Comparison of ENCODE assay signal across 25 cellular contexts in the genomic region with DNA sequence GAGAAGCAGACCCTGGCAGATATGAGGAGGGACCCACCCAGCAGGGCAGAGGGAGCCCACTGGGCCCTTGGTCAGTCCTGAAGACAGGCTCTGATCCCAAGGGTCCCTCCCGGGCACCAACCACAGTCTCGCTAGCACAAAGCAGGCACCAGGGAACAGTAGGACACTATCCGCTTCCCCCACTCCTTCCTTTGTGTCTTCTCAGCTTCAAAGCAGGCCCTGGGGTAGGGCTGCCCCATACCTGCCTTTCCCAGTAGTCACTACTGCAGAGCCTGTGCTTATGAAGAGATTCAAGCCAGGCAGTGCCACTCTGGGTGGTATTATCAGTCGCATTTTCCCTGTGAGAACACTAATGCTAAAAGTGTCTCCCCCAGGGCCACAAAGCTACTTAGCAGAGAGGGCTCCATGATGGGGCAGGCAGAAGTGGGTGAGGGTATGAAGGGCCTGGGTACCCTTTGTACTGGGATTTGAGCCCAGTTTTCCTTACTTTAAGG. TPM values are rescaled to one million over a fixed set of nuclear protein-coding genes. Genes with fewer than 3 reads are reported as not detected.
A peak's percentile ranks its signal among the peaks of the same experiment; 100 is the strongest.
DNase-seq lines count a peak whose midpoint lies in the region; ATAC-seq, FAIRE-seq and TF ChIP-seq lines count a peak whose summit lies in the region.
"Had no signal": no experiment of that assay in that cellular context is flagged by ENCODE, and none has a peak within 500 bp of the region (broad histone marks: within the 10 kb centered on the region; RNA-seq: fewer than 3 reads in every experiment).

No MANE protein-coding gene starts in this region.

- no peak for FAIRE-seq in urothelium cell line (lab: Jason Lieb, UNC)
- FAIRE-seq: A549, D721Med, GM12878, GM19239 had no signal

- no peak overlapping the region for H3K9ac ChIP-seq in BLaER1 treated with 17β-estradiol and CSF1 and Interleukin-3, amounts not matched to agents 10 nM and 100 nM

- H3K4me1 Mint-ChIP-seq in osteocyte (ENCODE audit: unreplicated experiment) = peaks cover under 1% of the 10 kb centered on the region
- peaks cover 8% of the 10 kb centered on the region for H3K4me1 Mint-ChIP-seq in progenitor cell of endocrine pancreas (ENCODE audit: low read depth)
- H3K4me1 Mint-ChIP-seq: CD8-positive, alpha-beta memory T cell; GM23338; H9 had no signal

- intact Hi-C loops in cardiac septum (cut with DNase I) (no loop called here), heart right ventricle (cut with DNase I) (no loop called here)

- H3K4me3 Mint-ChIP-seq in osteocyte (ENCODE audit: unreplicated experiment) (no peak overlapping the region), progenitor cell of endocrine pancreas (ENCODE audit: low read depth) (no peak overlapping the region)
- H3K4me3 Mint-ChIP-seq: CD4-positive, alpha-beta T cell; CD8-positive, alpha-beta memory T cell; GM23338; H9 had no signal

- H3K9me3 Mint-ChIP-seq in osteocyte (ENCODE audit: unreplicated experiment) = no peaks in the 10 kb centered on the region
- H3K9me3 Mint-ChIP-seq in progenitor cell of endocrine pancreas (ENCODE audit: low read depth) = no peaks in the 10 kb centered on the region
- H3K9me3 Mint-ChIP-seq: CD4-positive, alpha-beta T cell; GM23338; H9 had no signal

- H3K4me2 ChIP-seq in BLaER1 treated with 17β-estradiol and CSF1 and Interleukin-3, amounts not matched to agents 10 nM and 100 nM = peak overlapping the region in 8 of 11 experiments; percentile 7 to 52 (median 22); a peak in 7 of 22 replicates
- H3K4me2 ChIP-seq: A549, GM23338 had no signal

- H3K36me3 Mint-ChIP-seq in osteocyte (ENCODE audit: unreplicated experiment) = no peaks in the 10 kb centered on the region
- H3K36me3 Mint-ChIP-seq in progenitor cell of endocrine pancreas (ENCODE audit: insufficient read depth) = no peaks in the 10 kb centered on the region
- H3K36me3 Mint-ChIP-seq: CD8-positive, alpha-beta memory T cell had no signal

- DNase-seq in cardiac septum (ENCODE audit: low spot score) (peak; percentile 60), heart right ventricle (no peak), islet precursor cell (peak; percentile 33), osteocyte (ENCODE audit: extremely low spot score, unreplicated experiment) (peak; percentile 75), urothelium cell line (ENCODE audit: low spot score) (no peak), progenitor cell of endocrine pancreas (ENCODE audit: low spot score, unreplicated experiment) (no peak)
- DNase-seq: 8988T; ACHN; AML-193; BE2C; CD4-positive, alpha-beta T cell; CD8-positive, alpha-beta memory T cell; DMS 273 treated with DMSO at 0.1 percent for 48 hours; DMS79; EL; GDM1; H9 had no signal

- no peaks in the 10 kb centered on the region for H3K9me3 ChIP-seq in heart right ventricle
- no peaks in the 10 kb centered on the region for H3K9me3 ChIP-seq in BLaER1 treated with 17β-estradiol and CSF1 and Interleukin-3, amounts not matched to agents 10 nM and 100 nM (replicated peaks in 1 of 11)
- H3K9me3 ChIP-seq: A549, BE2C had no signal

- H3K27ac ChIP-seq in heart right ventricle = no peak overlapping the region
- no peak overlapping the region for H3K27ac ChIP-seq in BLaER1 treated with 17β-estradiol and CSF1 and Interleukin-3, amounts not matched to agents 10 nM and 100 nM
- H3K27ac ChIP-seq: A549, C4-2B had no signal

- peaks cover 0 to 52% (median 0%) of the 10 kb centered on the region in 9 donors for H3K36me3 ChIP-seq in heart right ventricle
- no peaks in the 10 kb centered on the region for H3K36me3 ChIP-seq in BLaER1 treated with 17β-estradiol and CSF1 and Interleukin-3, amounts not matched to agents 10 nM and 100 nM
- H3K36me3 ChIP-seq: BE2C had no signal

- WGBS in heart right ventricle, 2 donors = 88 to 95% methylated on average over 4 of the region's 4 CpGs

- no peak for TF ChIP-seq CTCF in heart right ventricle (IDR thresholded peaks at IDR 0.05)
- TF ChIP-seq CTCF in osteocyte (IDR thresholded peaks at IDR 0.05) = no peak
- TF ChIP-seq CTCF in progenitor cell of endocrine pancreas (IDR thresholded peaks at IDR 0.05; ENCODE audit: unreplicated experiment) = no peak

- no peaks in the 10 kb centered on the region for H3K27me3 Mint-ChIP-seq in osteocyte (ENCODE audit: unreplicated experiment)
- no peaks in the 10 kb centered on the region for H3K27me3 Mint-ChIP-seq in progenitor cell of endocrine pancreas
- H3K27me3 Mint-ChIP-seq: CD4-positive, alpha-beta T cell had no signal

- ATAC-seq in heart right ventricle = no peak
- ATAC-seq: A549, GM23338, HCT116 had no signal

- H3K27ac Mint-ChIP-seq in osteocyte (ENCODE audit: unreplicated experiment) = no peak overlapping the region
- H3K27ac Mint-ChIP-seq in progenitor cell of endocrine pancreas = no peak overlapping the region
- H3K27ac Mint-ChIP-seq: CD4-positive, alpha-beta T cell; CD8-positive, alpha-beta memory T cell; GM23338; H9 had no signal

- H3K4me3 ChIP-seq in heart right ventricle = no peak overlapping the region
- no peak overlapping the region for H3K4me3 ChIP-seq in BLaER1 treated with 17β-estradiol and CSF1 and Interleukin-3, amounts not matched to agents 10 nM and 100 nM
- H3K4me3 ChIP-seq: A549, GM12878, GM23338 had no signal

- no peaks in the 10 kb centered on the region for H4K20me1 ChIP-seq in BLaER1 treated with 17β-estradiol and CSF1 and Interleukin-3, amounts not matched to agents 10 nM and 100 nM

- H3K4me1 ChIP-seq in heart right ventricle = peaks cover 0 to 3% (median 0%) of the 10 kb centered on the region in 9 donors
- H3K4me1 ChIP-seq in BLaER1 treated with 17β-estradiol and CSF1 and Interleukin-3, amounts not matched to agents 10 nM and 100 nM = peaks cover 0 to 13% (median 9%) of the 10 kb centered on the region in 10 experiments; a peak in 12 of 20 replicates
- H3K4me1 ChIP-seq: A549, BE2C had no signal

- H3K27me3 ChIP-seq in heart right ventricle = no peaks in the 10 kb centered on the region
- H3K27me3 ChIP-seq in BLaER1 treated with 17β-estradiol and CSF1 and Interleukin-3, amounts not matched to agents 10 nM and 100 nM = no peaks in the 10 kb centered on the region
- H3K27me3 ChIP-seq: BE2C had no signal

RNA-seq across cellular contexts. Expression of a gene that starts 32.7 kb away (rescaled TPM):
- total RNA-seq in cardiac septum (27.6 TPM), heart right ventricle (10 to 100 TPM; 24.0 to 42.1 (median 27.0) TPM), osteocyte (84.7 and 91.7 TPM in 2 replicates), progenitor cell of endocrine pancreas (38.2 and 49.1 TPM in 2 replicates)
- polyA plus RNA-seq in heart right ventricle = 10 to 100 TPM; 12.1 to 46.2 TPM

RNA-seq across cellular contexts. Expression of a gene that starts 57.3 kb away (rescaled TPM):
- 42.4 TPM for total RNA-seq in cardiac septum
- total RNA-seq in heart right ventricle = 10 to 100 TPM; 39.2 to 73.8 (median 47.4) TPM
- 10 to 100 TPM in 1 of 2 donors, 1 to 10 TPM in 1; 7.0 to 14.2 TPM for polyA plus RNA-seq in heart right ventricle
- total RNA-seq in osteocyte = 7.8 and 11.3 TPM in 2 replicates
- 10.5 and 12.9 TPM in 2 replicates for total RNA-seq in progenitor cell of endocrine pancreas
- total RNA-seq: CD4-positive, alpha-beta T cell; GM12878 had no signal

Comparison
In these comparisons a context has a peak if more than half of its experiments do, and no peak if none do; other contexts are left out.
1. DNase-seq: peak in cardiac septum (single experiment), islet precursor cell (single experiment) and osteocyte (single experiment); none in heart right ventricle (0 of 2), urothelium cell line (single experiment) and progenitor cell of endocrine pancreas (single experiment).